ENCODE assay signal across 8 cellular contexts in genomic region chr17:50866261-50866949, GRCh38. TPM values are rescaled to one million over a fixed set of nuclear protein-coding genes. Genes with fewer than 3 reads are reported as not detected.
DNase-seq lines count a peak whose midpoint lies in the region; ATAC-seq and TF ChIP-seq lines count a peak whose summit lies in the region.

A gene with protein sequence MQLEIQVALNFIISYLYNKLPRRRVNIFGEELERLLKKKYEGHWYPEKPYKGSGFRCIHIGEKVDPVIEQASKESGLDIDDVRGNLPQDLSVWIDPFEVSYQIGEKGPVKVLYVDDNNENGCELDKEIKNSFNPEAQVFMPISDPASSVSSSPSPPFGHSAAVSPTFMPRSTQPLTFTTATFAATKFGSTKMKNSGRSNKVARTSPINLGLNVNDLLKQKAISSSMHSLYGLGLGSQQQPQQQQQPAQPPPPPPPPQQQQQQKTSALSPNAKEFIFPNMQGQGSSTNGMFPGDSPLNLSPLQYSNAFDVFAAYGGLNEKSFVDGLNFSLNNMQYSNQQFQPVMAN (minus strand): TSS chr17:50866354. CDS start chr17:50864017, 2,337 bp downstream.

- peak; percentile 83 for TF ChIP-seq POLR2A in erythroblast (IDR thresholded peaks at IDR 0.05; ENCODE audit: low read length)

- H3K9ac ChIP-seq in muscle layer of colon (ENCODE audit: low read length): peak within 1 kb of the TSS; percentile 97

- DNase-seq in DMS53 (lab: John Stamatoyannopoulos, UW) (peak; percentile 100), KBM-7 (peak; percentile 91), PC-9 (peak; percentile 96 to 98), erythroblast (lab: John Stamatoyannopoulos, UW) (peak; percentile 97 to 99)
- peak; percentile 97 for DNase-seq in activated T-cell treated with anti-CD3 and anti-CD28 coated beads, Interleukin-2, amount 50 U/mL, for 1 hour
- peak; percentile 93 to 94 for DNase-seq in stimulated activated CD8-positive, alpha-beta memory T cell treated with anti-CD3 and anti-CD28 coated beads, Interleukin-7, amount 100 ng/mL, for 1 hour (ENCODE audit: low read depth in 2 of 2)

- ATAC-seq in GM21717 (IDR thresholded peaks at IDR 0.05; ENCODE audit: unreplicated experiment): peak; percentile 55

- peaks cover 65% of the 10 kb centered on the region for H3K79me2 ChIP-seq in PC-9 (ENCODE audit: low read depth)

- H3K4me3 ChIP-seq in PC-9 (peak within 1 kb of the TSS; percentile 83), muscle layer of colon (ENCODE audit: low read depth in 1 of 2, low read length in 2 of 2) (peak within 1 kb of the TSS; percentile 86 to 97)

- CTCF ChIA-PET in PC-9 (lab: Charles Lee): interaction anchor here (0.6 to 1.2 kb wide), 5 partner anchors 18 to 284 kb away, joined by 3 to 5 read pairs (median 3); no protein-coding TSS in a partner anchor

- peaks cover 60% of the 10 kb centered on the region for H3F3A ChIP-seq in PC-9 (ENCODE audit: insufficient read depth, low read depth)

- H3K4me2 ChIP-seq in PC-9: peak within 1 kb of the TSS; percentile 94

- H3K36me3 ChIP-seq in PC-9 (ENCODE audit: low read depth) (peaks cover 28% of the 10 kb centered on the region), muscle layer of colon (ENCODE audit: insufficient read depth, low read length) (peaks cover 19% of the 10 kb centered on the region)

- POLR2A ChIA-PET in PC-9 (lab: Charles Lee; ENCODE audit: unreplicated experiment): interaction anchor here (0.5 to 3.0 kb wide), 31 partner anchors 10 to 828 kb away, joined by 3 to 28 read pairs (median 4); no protein-coding TSS in a partner anchor

- H4K20me1 ChIP-seq in PC-9 (ENCODE audit: insufficient read depth): peaks cover 40% of the 10 kb centered on the region

- BruUV-seq in PC-9 (replicated peaks; lab: Mats Ljungman, UMichigan): no TSS peak

- H3K9me3 ChIP-seq in PC-9 (ENCODE audit: insufficient read depth, low read depth): no peaks in the 10 kb centered on the region
- no peaks in the 10 kb centered on the region for H3K9me3 ChIP-seq in muscle layer of colon (ENCODE audit: low read length)

- H3K27ac ChIP-seq in PC-9 (peak within 1 kb of the TSS; percentile 95), muscle layer of colon (ENCODE audit: low read depth, low read length) (peak within 1 kb of the TSS; percentile 97)

- peak within 1 kb of the TSS; percentile 82 for H2AFZ ChIP-seq in PC-9

- no peaks in the 10 kb centered on the region for H3K27me3 ChIP-seq in PC-9 (ENCODE audit: insufficient read depth, low read depth)
- H3K27me3 ChIP-seq in muscle layer of colon (ENCODE audit: control insufficient read depth in 1 of 2, insufficient read depth in 2 of 2, low read length in 2 of 2): no peaks in the 10 kb centered on the region

- peaks cover 51% of the 10 kb centered on the region for H3K4me1 ChIP-seq in PC-9 (replicated peaks; ENCODE audit: insufficient read depth)
- H3K4me1 ChIP-seq in muscle layer of colon (ENCODE audit: insufficient read depth, low read length): peaks cover 40% of the 10 kb centered on the region

- intact Hi-C loops in PC-9 (cut with micrococcal nuclease; ENCODE audit: unreplicated experiment): loop anchor here (1.0 kb wide), 2 partner anchors 38 to 84 kb away; no protein-coding TSS in a partner anchor

- TF ChIP-seq CTCF in PC-9 (conservative IDR thresholded peaks at IDR 0.05): 0 out of 2 replicates have a peak, but pooled peaks have one; percentile 18

- in situ Hi-C loops in KBM-7 (cut with MboI; ENCODE audit: low pct_unique_long_range_greater_than_20kb, low sequenced_read_pairs): no loop called here

- no peaks in the 10 kb centered on the region for H3K9me2 ChIP-seq in PC-9 (ENCODE audit: insufficient read depth)

RNA-seq across cellular contexts. Expression of the gene that starts here (rescaled TPM):
- total RNA-seq in PC-9 (2021): 54.2 and 67.9 TPM in 2 replicates

Comparison
In these comparisons a context has a peak if more than half of its experiments do, and no peak if none do; other contexts are left out.
1. Peak in every context shown above with its lines: DNase-seq, ATAC-seq, H3K4me3 ChIP-seq and H3K27ac ChIP-seq.